17 cellular contexts compared by ENCODE assay signal in genomic region chr20:58558483-58559367, GRCh38. TPM values are rescaled to one million over a fixed set of nuclear protein-coding genes. Genes with fewer than 3 reads are reported as not detected.
"Had no signal": no experiment of that assay in that cellular context is flagged by ENCODE, and none has a peak within 500 bp of the region (broad histone marks: within the 10 kb centered on the region; RNA-seq: fewer than 3 reads in every experiment).

No MANE protein-coding gene starts in this region.

- H3K36me3 ChIP-seq: right lobe of liver, tibial artery had no signal

- ATAC-seq: activated CD8-positive, alpha-beta T cell treated with anti-CD3 and anti-CD28 coated beads for 36 hours; activated T-cell treated with anti-CD3 and anti-CD28 coated beads, Interleukin-2, amount 50 U/mL, for 72 hours; esophagus mucosa; stimulated activated memory B cell treated with anti-CD40 and anti-IgM and Interleukin-4, amounts not matched to agents 10 μg/mL and 1 μg/mL and 100 μg/mL, for 72 hours had no signal

- H3K27me3 ChIP-seq: right lobe of liver, tibial artery had no signal

- H3K4me3 ChIP-seq: right lobe of liver, tibial artery had no signal

- H3K4me3 Mint-ChIP-seq: activated CD8-positive, alpha-beta T cell treated with anti-CD3 and anti-CD28 coated beads for 36 hours; activated naive CD8-positive, alpha-beta T cell treated with anti-CD3 and anti-CD28 coated beads, Interleukin-2, amount 10 ng/mL, durations not matched to agents 7 days and 5 days; activated T-cell treated with anti-CD3 and anti-CD28 coated beads, Interleukin-2, amount 50 U/mL, for 72 hours; stimulated activated memory B cell treated with anti-CD40 and anti-IgM and Interleukin-4, amounts not matched to agents 10 μg/mL and 1 μg/mL and 100 μg/mL, for 72 hours had no signal

- H3K9me3 Mint-ChIP-seq: activated CD8-positive, alpha-beta T cell treated with anti-CD3 and anti-CD28 coated beads for 36 hours; activated naive CD8-positive, alpha-beta T cell treated with anti-CD3 and anti-CD28 coated beads, Interleukin-2, amount 10 ng/mL, durations not matched to agents 7 days and 5 days had no signal

- H3K4me1 Mint-ChIP-seq: activated naive CD8-positive, alpha-beta T cell treated with anti-CD3 and anti-CD28 coated beads, Interleukin-2, amount 10 ng/mL, durations not matched to agents 7 days and 5 days; stimulated activated memory B cell treated with anti-CD40 and anti-IgM and Interleukin-4, amounts not matched to agents 10 μg/mL and 1 μg/mL and 100 μg/mL, for 72 hours had no signal

- H3K9me3 ChIP-seq: right lobe of liver, tibial artery had no signal

- H3K36me3 Mint-ChIP-seq: activated naive CD8-positive, alpha-beta T cell treated with anti-CD3 and anti-CD28 coated beads, Interleukin-2, amount 10 ng/mL, durations not matched to agents 7 days and 5 days; stimulated activated memory B cell treated with anti-CD40 and anti-IgM and Interleukin-4, amounts not matched to agents 10 μg/mL and 1 μg/mL and 100 μg/mL, for 72 hours had no signal

- DNase-seq: activated CD4-positive, alpha-beta T cell treated with anti-CD3 and anti-CD28 coated beads for 4 hours; activated CD8-positive, alpha-beta memory T cell treated with anti-CD3 and anti-CD28 coated beads, Interleukin-2, amount 50 U/mL, for 4 hours; activated CD8-positive, alpha-beta T cell treated with anti-CD3 and anti-CD28 coated beads for 36 hours; activated gamma-delta T cell treated with Interleukin-2 at 50 U/mL for 16 hours; activated naive CD8-positive, alpha-beta T cell treated with anti-CD3 and anti-CD28 coated beads, Interleukin-2, amount 10 ng/mL, durations not matched to agents 7 days and 5 days; activated T-cell treated with anti-CD3 and anti-CD28 coated beads, Interleukin-2, amount 50 U/mL, for 72 hours; anterior cingulate cortex; dermis blood vessel endothelial cell; hypothalamus; right lobe of liver; T1000 had no signal

- H3K27ac Mint-ChIP-seq: activated CD8-positive, alpha-beta T cell treated with anti-CD3 and anti-CD28 coated beads for 36 hours; activated naive CD8-positive, alpha-beta T cell treated with anti-CD3 and anti-CD28 coated beads, Interleukin-2, amount 10 ng/mL, durations not matched to agents 7 days and 5 days; activated T-cell treated with anti-CD3 and anti-CD28 coated beads, Interleukin-2, amount 50 U/mL, for 72 hours; stimulated activated memory B cell treated with anti-CD40 and anti-IgM and Interleukin-4, amounts not matched to agents 10 μg/mL and 1 μg/mL and 100 μg/mL, for 72 hours had no signal

- H3K27ac ChIP-seq: right lobe of liver, tibial artery, VCaP had no signal

- H3K4me1 ChIP-seq: right lobe of liver had no signal

RNA-seq across cellular contexts. Expression of gene APCDD1L, which starts 43.5 kb away (rescaled TPM):
- total RNA-seq: activated CD8-positive, alpha-beta T cell treated with anti-CD3 and anti-CD28 coated beads for 36 hours; activated naive CD8-positive, alpha-beta T cell treated with anti-CD3 and anti-CD28 coated beads, Interleukin-2, amount 10 ng/mL, durations not matched to agents 7 days and 5 days; activated T-cell treated with anti-CD3 and anti-CD28 coated beads, Interleukin-2, amount 50 U/mL, for 72 hours; cerebellum; liver had no signal
